Comparison of ENCODE assay signal across 1 cellular context in the genomic region with DNA sequence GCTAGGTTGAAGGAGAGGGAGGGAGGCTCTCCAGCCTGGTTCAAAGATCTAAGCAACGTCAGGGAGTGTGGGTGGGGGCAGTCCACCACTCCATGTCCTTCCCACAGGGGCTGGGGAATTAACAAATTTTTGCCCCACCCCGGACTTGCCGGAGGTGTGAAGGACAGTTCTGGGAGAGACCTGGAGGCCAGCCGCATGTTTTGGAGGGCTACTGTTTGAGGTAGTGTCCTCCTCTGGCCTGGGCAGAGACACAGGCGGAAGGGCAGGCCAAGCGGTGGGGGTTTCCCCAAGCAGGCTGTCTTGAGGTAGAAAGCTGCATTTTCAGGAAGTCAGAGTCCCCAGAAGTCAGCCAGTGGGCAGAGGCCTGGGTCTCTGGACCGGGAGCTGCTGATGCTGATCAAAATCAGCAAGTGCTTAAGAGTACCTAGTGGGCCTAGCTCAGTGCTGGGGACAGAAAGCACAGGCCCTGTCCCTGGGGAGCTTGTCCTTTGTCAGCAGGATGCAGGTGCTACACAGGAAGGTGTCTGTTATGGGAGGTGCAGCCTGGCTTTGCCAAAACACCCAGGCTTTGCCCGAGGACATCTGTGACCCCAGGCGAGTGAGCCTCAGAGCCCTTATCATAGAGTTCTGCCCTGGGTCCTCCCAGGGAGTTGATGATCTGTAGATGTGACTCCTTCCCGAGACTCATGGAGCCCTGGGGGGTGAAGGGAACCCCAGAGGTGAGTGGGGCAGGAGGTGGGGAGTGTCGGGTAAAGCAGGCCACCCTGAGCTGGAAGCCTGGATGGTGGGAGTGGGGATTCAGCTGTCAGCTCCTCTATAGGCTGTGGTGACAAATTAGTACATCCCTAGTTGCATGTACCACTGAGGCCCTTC.
TF ChIP-seq lines count a peak whose summit lies in the region.

No MANE protein-coding gene starts in this region.

TF ChIP-seq in HEK293, 187 proteins besides CTCF, POLR2A, EP300 and RAD21 (continued from another document):
- TF ChIP-seq, protein P1, sequence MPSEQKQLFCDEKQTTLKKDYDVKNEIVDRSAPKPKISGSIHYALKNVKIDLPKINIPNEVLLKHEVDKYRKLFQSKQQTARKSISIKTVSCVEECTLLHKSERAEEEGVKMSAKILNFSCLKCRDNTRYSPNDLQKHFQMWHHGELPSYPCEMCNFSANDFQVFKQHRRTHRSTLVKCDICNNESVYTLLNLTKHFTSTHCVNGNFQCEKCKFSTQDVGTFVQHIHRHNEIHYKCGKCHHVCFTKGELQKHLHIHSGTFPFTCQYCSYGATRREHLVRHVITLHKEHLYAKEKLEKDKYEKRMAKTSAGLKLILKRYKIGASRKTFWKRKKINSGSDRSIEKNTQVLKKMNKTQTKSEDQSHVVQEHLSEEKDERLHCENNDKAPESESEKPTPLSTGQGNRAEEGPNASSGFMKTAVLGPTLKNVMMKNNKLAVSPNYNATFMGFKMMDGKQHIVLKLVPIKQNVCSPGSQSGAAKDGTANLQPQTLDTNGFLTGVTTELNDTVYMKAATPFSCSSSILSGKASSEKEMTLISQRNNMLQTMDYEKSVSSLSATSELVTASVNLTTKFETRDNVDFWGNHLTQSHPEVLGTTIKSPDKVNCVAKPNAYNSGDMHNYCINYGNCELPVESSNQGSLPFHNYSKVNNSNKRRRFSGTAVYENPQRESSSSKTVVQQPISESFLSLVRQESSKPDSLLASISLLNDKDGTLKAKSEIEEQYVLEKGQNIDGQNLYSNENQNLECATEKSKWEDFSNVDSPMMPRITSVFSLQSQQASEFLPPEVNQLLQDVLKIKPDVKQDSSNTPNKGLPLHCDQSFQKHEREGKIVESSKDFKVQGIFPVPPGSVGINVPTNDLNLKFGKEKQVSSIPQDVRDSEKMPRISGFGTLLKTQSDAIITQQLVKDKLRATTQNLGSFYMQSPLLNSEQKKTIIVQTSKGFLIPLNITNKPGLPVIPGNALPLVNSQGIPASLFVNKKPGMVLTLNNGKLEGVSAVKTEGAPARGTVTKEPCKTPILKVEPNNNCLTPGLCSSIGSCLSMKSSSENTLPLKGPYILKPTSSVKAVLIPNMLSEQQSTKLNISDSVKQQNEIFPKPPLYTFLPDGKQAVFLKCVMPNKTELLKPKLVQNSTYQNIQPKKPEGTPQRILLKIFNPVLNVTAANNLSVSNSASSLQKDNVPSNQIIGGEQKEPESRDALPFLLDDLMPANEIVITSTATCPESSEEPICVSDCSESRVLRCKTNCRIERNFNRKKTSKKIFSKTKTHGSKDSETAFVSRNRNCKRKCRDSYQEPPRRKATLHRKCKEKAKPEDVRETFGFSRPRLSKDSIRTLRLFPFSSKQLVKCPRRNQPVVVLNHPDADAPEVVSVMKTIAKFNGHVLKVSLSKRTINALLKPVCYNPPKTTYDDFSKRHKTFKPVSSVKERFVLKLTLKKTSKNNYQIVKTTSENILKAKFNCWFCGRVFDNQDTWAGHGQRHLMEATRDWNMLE (tag by site-specific recombination; conservative IDR thresholded peaks at IDR 0.05; ENCODE audit: low read depth) = no peak
- no peak for TF ChIP-seq KLF8 (tag by site-specific recombination; IDR thresholded peaks at IDR 0.05)
- no peak for TF ChIP-seq ZBTB20 (tag by site-specific recombination; IDR thresholded peaks at IDR 0.05)
- TF ChIP-seq, protein P2, sequence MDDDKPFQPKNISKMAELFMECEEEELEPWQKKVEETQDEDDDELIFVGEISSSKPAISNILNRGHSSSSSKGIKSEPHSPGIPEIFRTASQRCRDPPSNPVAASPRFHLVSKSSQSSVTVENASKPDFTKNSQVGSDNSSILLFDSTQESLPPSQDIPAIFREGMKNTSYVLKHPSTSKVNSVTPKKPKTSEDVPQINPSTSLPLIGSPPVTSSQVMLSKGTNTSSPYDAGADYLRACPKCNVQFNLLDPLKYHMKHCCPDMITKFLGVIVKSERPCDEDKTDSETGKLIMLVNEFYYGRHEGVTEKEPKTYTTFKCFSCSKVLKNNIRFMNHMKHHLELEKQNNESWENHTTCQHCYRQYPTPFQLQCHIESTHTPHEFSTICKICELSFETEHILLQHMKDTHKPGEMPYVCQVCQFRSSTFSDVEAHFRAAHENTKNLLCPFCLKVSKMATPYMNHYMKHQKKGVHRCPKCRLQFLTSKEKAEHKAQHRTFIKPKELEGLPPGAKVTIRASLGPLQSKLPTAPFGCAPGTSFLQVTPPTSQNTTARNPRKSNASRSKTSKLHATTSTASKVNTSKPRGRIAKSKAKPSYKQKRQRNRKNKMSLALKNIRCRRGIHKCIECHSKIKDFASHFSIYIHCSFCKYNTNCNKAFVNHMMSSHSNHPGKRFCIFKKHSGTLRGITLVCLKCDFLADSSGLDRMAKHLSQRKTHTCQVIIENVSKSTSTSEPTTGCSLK (tag by site-specific recombination; IDR thresholded peaks at IDR 0.05) = no peak
- TF ChIP-seq ZNF626 (tag by site-specific recombination; IDR thresholded peaks at IDR 0.05) = no peak
- TF ChIP-seq TCF7L2 (IDR thresholded peaks at IDR 0.05; ENCODE audit: borderline replicate concordance, low read depth, low read length) = no peak
- no peak for TF ChIP-seq ZNF837 (tag by site-specific recombination; IDR thresholded peaks at IDR 0.05)
- TF ChIP-seq ZNF2 (tag by site-specific recombination; IDR thresholded peaks at IDR 0.05) = no peak
- peak; percentile 64 for TF ChIP-seq GLIS1 (tag by site-specific recombination; IDR thresholded peaks at IDR 0.05)
- TF ChIP-seq ZNF335 (tag by site-specific recombination; conservative IDR thresholded peaks at IDR 0.05) = no peak
- peak; percentile 43; the same call in 1 of the 2 replicates for TF ChIP-seq ZIC2 (tag by site-specific recombination; IDR thresholded peaks at IDR 0.05)
- no peak for TF ChIP-seq WT1 (tag by site-specific recombination; IDR thresholded peaks at IDR 0.05)
- TF ChIP-seq, protein P3, sequence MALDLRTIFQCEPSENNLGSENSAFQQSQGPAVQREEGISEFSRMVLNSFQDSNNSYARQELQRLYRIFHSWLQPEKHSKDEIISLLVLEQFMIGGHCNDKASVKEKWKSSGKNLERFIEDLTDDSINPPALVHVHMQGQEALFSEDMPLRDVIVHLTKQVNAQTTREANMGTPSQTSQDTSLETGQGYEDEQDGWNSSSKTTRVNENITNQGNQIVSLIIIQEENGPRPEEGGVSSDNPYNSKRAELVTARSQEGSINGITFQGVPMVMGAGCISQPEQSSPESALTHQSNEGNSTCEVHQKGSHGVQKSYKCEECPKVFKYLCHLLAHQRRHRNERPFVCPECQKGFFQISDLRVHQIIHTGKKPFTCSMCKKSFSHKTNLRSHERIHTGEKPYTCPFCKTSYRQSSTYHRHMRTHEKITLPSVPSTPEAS (tag by site-specific recombination; IDR thresholded peaks at IDR 0.05) = no peak
- no peak for TF ChIP-seq ZBTB48 (tag by site-specific recombination; IDR thresholded peaks at IDR 0.05)
- no peak for TF ChIP-seq ZNF114 (tag by site-specific recombination; IDR thresholded peaks at IDR 0.05)
- no peak for TF ChIP-seq GLIS2 (tag by site-specific recombination; IDR thresholded peaks at IDR 0.05)
- TF ChIP-seq SALL2 (tag by site-specific recombination; IDR thresholded peaks at IDR 0.05; ENCODE audit: borderline replicate concordance) = no peak
- TF ChIP-seq ZNF747 (tag by site-specific recombination; IDR thresholded peaks at IDR 0.05) = no peak
- TF ChIP-seq SP7 (tag by site-specific recombination; IDR thresholded peaks at IDR 0.05) = no peak
- TF ChIP-seq ZFHX2 (tag by site-specific recombination; conservative IDR thresholded peaks at IDR 0.05) = peak; percentile 43
- TF ChIP-seq, protein P4, sequence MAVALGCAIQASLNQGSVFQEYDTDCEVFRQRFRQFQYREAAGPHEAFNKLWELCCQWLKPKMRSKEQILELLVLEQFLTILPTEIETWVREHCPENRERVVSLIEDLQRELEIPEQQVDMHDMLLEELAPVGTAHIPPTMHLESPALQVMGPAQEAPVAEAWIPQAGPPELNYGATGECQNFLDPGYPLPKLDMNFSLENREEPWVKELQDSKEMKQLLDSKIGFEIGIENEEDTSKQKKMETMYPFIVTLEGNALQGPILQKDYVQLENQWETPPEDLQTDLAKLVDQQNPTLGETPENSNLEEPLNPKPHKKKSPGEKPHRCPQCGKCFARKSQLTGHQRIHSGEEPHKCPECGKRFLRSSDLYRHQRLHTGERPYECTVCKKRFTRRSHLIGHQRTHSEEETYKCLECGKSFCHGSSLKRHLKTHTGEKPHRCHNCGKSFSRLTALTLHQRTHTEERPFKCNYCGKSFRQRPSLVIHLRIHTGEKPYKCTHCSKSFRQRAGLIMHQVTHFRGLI (tag by site-specific recombination; IDR thresholded peaks at IDR 0.05) = no peak
